14 cellular contexts compared by ENCODE assay signal in the genomic region with DNA sequence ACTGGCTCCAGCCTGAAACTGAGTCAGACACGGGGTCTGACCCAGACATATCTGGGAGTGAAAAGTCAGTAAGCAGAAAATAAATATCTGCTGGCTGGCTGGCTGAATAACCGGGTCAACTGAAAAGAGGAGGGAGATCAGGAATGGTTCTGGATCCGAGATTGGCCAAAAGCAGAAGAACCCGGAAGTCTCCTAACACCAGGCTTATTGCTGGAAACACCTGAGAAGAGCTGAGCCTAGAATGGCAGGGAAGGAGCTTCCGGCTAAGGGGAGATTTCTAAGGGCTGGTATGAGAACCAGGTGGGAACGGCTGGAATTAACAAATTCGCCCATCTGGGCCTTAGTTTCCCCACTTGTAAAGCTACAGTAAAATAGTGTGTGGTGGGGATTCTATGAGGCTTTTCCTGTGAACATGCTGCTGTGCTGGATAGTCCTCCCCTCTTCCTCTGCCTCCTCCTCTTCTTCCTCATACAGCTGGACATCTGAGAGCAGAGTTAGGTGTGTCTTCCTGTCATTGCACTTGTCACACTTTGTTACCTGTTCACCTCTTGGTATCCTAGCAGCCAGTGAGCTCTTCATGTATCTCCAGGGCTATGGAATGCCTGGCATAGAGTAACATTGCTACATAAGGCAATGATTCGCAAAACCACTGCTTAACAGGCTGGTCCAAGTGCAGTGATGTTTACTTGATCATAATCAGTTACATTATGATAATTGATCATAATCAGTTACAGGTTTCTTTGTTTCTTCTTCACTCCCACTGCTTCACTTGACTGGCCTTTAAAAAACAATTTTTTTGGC. TPM values are rescaled to one million over a fixed set of nuclear protein-coding genes. Genes with fewer than 3 reads are reported as not detected.
DNase-seq lines count a peak whose midpoint lies in the region; ATAC-seq, FAIRE-seq and TF ChIP-seq lines count a peak whose summit lies in the region.
"Had no signal": no experiment of that assay in that cellular context is flagged by ENCODE, and none has a peak within 500 bp of the region (broad histone marks: within the 10 kb centered on the region; RNA-seq: fewer than 3 reads in every experiment).

No MANE protein-coding gene starts in this region.

- H3K79me2 ChIP-seq in ACC112 (ENCODE audit: control insufficient read depth, insufficient read depth, low read length, unreplicated experiment) = peaks cover 30% of the 10 kb centered on the region
- peaks cover 25% of the 10 kb centered on the region for H3K79me2 ChIP-seq in GM23338 (replicated peaks; ENCODE audit: insufficient read depth)

- H3K36me3 ChIP-seq in ACC112 (ENCODE audit: insufficient read depth, low read length) (peaks cover 11% of the 10 kb centered on the region; the same call in 1 of the 2 replicates), GM23338 (ENCODE audit: insufficient read depth) (peaks cover 9% of the 10 kb centered on the region; the same call in 1 of the 2 replicates), WERI-Rb-1 (peaks cover 23% of the 10 kb centered on the region)

- H3K9me3 ChIP-seq in WERI-Rb-1 (ENCODE audit: severe bottlenecking) (no peaks in the 10 kb centered on the region), iPS-18c (ENCODE audit: control insufficient read depth, insufficient read depth, low read length) (peaks cover 4% of the 10 kb centered on the region)
- H3K9me3 ChIP-seq: stomach had no signal

- H3K4me3 ChIP-seq in ACC112 (ENCODE audit: low read depth, low read length) = peak overlapping the region; percentile 27
- peak overlapping the region; percentile 61 for H3K4me3 ChIP-seq in GM23338
- peak overlapping the region; percentile 55 for H3K4me3 ChIP-seq in WERI-Rb-1 (ENCODE audit: low read depth, low read length)
- peak overlapping the region; percentile 53 for H3K4me3 ChIP-seq in iPS-18c (ENCODE audit: insufficient read depth, low read depth, low read length)

- no peaks in the 10 kb centered on the region for H3K9me2 ChIP-seq in GM23338 (ENCODE audit: insufficient read depth)

- FAIRE-seq in frontal cortex (lab: Jason Lieb, UNC) = no peak
- FAIRE-seq: D721Med had no signal

- H3K36me3 Mint-ChIP-seq in GM23338 (ENCODE audit: low read depth) = peaks cover 32% of the 10 kb centered on the region

- H3F3A ChIP-seq in GM23338 (replicated peaks; ENCODE audit: low read depth) = peaks cover 42% of the 10 kb centered on the region

- peaks cover 63% of the 10 kb centered on the region for H3K4me1 Mint-ChIP-seq in GM23338

- peaks cover 66% of the 10 kb centered on the region for H3K27me3 Mint-ChIP-seq in GM23338 (ENCODE audit: insufficient read depth, low read depth, poor library complexity)

- peak overlapping the region; percentile 76 for H3K4me3 Mint-ChIP-seq in GM23338

- H3K4me1 ChIP-seq in ACC112 (ENCODE audit: control insufficient read depth, insufficient read depth, low read length, unreplicated experiment) (peaks cover 29% of the 10 kb centered on the region), GM23338 (ENCODE audit: insufficient read depth) (peaks cover 52% of the 10 kb centered on the region)

- no peak overlapping the region for H3K27ac Mint-ChIP-seq in GM23338

- ATAC-seq in GM23338 = no peak
- no peak for ATAC-seq in GM21390 (IDR thresholded peaks at IDR 0.05; ENCODE audit: unreplicated experiment)

- H3K9me3 Mint-ChIP-seq in GM23338 = no peaks in the 10 kb centered on the region; the same call in 2 of the 3 replicates

- peak overlapping the region; percentile 87 for H3K4me2 ChIP-seq in GM23338

- TF ChIP-seq CTCF in GM23338 (conservative IDR thresholded peaks at IDR 0.05; ENCODE audit: low read depth in 2 of 2) (no peak), WERI-Rb-1 (IDR thresholded peaks at IDR 0.05; ENCODE audit: low read depth, low read length) (no peak)

- H3K27me3 ChIP-seq in ACC112 (ENCODE audit: insufficient read depth, low read length) (no peaks in the 10 kb centered on the region), GM23338 (ENCODE audit: insufficient read depth) (peaks cover 66% of the 10 kb centered on the region), WERI-Rb-1 (ENCODE audit: insufficient read depth, low read depth, severe bottlenecking) (no peaks in the 10 kb centered on the region)
- H3K27me3 ChIP-seq: brain microvascular endothelial cell had no signal

- peaks cover 18% of the 10 kb centered on the region for H4K20me1 ChIP-seq in GM23338 (replicated peaks; ENCODE audit: insufficient read depth)

- DNase-seq in GM23338 (ENCODE audit: low spot score) = peak; percentile 65
- no peak for DNase-seq in WERI-Rb-1
- no peak for DNase-seq in frontal cortex (ENCODE audit: low spot score in 2 of 2)
- no peak for DNase-seq in SKM-1 treated with dmso at 0.1 percent for 144 hours (lab: John Stamatoyannopoulos, UW; ENCODE audit: unreplicated experiment)
- DNase-seq in Ammon's horn (ENCODE audit: low spot score) = no peak
- DNase-seq: brain microvascular endothelial cell, NCI-H1105 treated with DMSO at 0.1 percent for 48 hours, SHP77 treated with DMSO at 0.1 percent for 48 hours, stomach had no signal

- H2AFZ ChIP-seq in ACC112 (ENCODE audit: low read length, unreplicated experiment) (no peak overlapping the region), GM23338 (peak overlapping the region; percentile 19; the same call in 1 of the 2 replicates)

- H3K27ac ChIP-seq in ACC112 (ENCODE audit: low read depth, low read length) (no peak overlapping the region), GM23338 (ENCODE audit: low read depth) (no peak overlapping the region), WERI-Rb-1 (peak overlapping the region; percentile 68)
- H3K27ac ChIP-seq: brain microvascular endothelial cell, stomach had no signal

TF ChIP-seq in GM23338, 12 proteins besides CTCF, POLR2A, EP300 and RAD21:
- TF ChIP-seq, protein P1, sequence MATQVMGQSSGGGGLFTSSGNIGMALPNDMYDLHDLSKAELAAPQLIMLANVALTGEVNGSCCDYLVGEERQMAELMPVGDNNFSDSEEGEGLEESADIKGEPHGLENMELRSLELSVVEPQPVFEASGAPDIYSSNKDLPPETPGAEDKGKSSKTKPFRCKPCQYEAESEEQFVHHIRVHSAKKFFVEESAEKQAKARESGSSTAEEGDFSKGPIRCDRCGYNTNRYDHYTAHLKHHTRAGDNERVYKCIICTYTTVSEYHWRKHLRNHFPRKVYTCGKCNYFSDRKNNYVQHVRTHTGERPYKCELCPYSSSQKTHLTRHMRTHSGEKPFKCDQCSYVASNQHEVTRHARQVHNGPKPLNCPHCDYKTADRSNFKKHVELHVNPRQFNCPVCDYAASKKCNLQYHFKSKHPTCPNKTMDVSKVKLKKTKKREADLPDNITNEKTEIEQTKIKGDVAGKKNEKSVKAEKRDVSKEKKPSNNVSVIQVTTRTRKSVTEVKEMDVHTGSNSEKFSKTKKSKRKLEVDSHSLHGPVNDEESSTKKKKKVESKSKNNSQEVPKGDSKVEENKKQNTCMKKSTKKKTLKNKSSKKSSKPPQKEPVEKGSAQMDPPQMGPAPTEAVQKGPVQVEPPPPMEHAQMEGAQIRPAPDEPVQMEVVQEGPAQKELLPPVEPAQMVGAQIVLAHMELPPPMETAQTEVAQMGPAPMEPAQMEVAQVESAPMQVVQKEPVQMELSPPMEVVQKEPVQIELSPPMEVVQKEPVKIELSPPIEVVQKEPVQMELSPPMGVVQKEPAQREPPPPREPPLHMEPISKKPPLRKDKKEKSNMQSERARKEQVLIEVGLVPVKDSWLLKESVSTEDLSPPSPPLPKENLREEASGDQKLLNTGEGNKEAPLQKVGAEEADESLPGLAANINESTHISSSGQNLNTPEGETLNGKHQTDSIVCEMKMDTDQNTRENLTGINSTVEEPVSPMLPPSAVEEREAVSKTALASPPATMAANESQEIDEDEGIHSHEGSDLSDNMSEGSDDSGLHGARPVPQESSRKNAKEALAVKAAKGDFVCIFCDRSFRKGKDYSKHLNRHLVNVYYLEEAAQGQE (IDR thresholded peaks at IDR 0.05; ENCODE audit: unreplicated experiment) = no peak
- TF ChIP-seq STAT1 (IDR thresholded peaks at IDR 0.05; ENCODE audit: unreplicated experiment) = no peak
- TF ChIP-seq JUNB (IDR thresholded peaks at IDR 0.05; ENCODE audit: unreplicated experiment) = no peak
- no peak for TF ChIP-seq EZH2 (IDR thresholded peaks at IDR 0.05; ENCODE audit: low read depth, unreplicated experiment)
- TF ChIP-seq NANOG (IDR thresholded peaks at IDR 0.05; ENCODE audit: borderline replicate concordance) = no peak
- no peak for TF ChIP-seq ZNF331 (CRISPR knock-in tag; IDR thresholded peaks at IDR 0.05; ENCODE audit: low read depth)
- TF ChIP-seq, protein P2, sequence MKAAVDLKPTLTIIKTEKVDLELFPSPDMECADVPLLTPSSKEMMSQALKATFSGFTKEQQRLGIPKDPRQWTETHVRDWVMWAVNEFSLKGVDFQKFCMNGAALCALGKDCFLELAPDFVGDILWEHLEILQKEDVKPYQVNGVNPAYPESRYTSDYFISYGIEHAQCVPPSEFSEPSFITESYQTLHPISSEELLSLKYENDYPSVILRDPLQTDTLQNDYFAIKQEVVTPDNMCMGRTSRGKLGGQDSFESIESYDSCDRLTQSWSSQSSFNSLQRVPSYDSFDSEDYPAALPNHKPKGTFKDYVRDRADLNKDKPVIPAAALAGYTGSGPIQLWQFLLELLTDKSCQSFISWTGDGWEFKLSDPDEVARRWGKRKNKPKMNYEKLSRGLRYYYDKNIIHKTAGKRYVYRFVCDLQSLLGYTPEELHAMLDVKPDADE (IDR thresholded peaks at IDR 0.05) = no peak
- TF ChIP-seq POLR2AphosphoS5 (IDR thresholded peaks at IDR 0.05; ENCODE audit: low read depth) = no peak
TF ChIP-seq in GM23338: peak in this region for 0.

RNA-seq across cellular contexts. Expression of a gene that starts 2.0 kb away (rescaled TPM):
- 363 and 387 TPM in 2 replicates for total RNA-seq in GM23338 (2014; rRNA removed; shearing (Covaris generic))
- polyA plus RNA-seq in GM23338 (2016; fragmentation: Nextera tagmentation; extraction: Ambion mirVana) = 125 and 131 TPM in 2 replicates
- total RNA-seq in frontal cortex = 28.9 TPM

RNA-seq across cellular contexts. Expression of a gene that starts 10.9 kb away (rescaled TPM):
- 1.5 and 4.5 TPM in 2 replicates for total RNA-seq in GM23338 (2014; rRNA removed; shearing (Covaris generic))
- polyA plus RNA-seq in GM23338 (2016; fragmentation: Nextera tagmentation; extraction: Ambion mirVana) = 0.89 and 1.1 TPM in 2 replicates
- total RNA-seq in frontal cortex = 0.82 TPM
- total RNA-seq: mononuclear cell had no signal

RNA-seq across cellular contexts. Expression of a gene that starts 23.5 kb away (rescaled TPM):
- 1.2 and 3.0 TPM in 2 replicates for total RNA-seq in GM23338 (2014; rRNA removed; shearing (Covaris generic))
- 0.48 and 0.59 TPM in 2 replicates for polyA plus RNA-seq in GM23338 (2016; fragmentation: Nextera tagmentation; extraction: Ambion mirVana)
- 1.6 TPM for total RNA-seq in frontal cortex

Comparison
In these comparisons a context has a peak if more than half of its experiments do, and no peak if none do; other contexts are left out.
1. RNA of a gene that starts 2.0 kb away (total RNA-seq): 363 to 387 TPM in GM23338; 28.9 TPM in frontal cortex (single experiment); every median in the first group is over 10 times any median in the second.
2. Peak in every context shown above with its lines, with median percentiles within 50 percentile points of each other: H3K4me3 ChIP-seq.